ENCODE assay signal across 15 cellular contexts in genomic region chr2:27956895-27957294, GRCh38.
DNase-seq lines count a peak whose midpoint lies in the region; ATAC-seq and TF ChIP-seq lines count a peak whose summit lies in the region.
"Had no signal": no experiment of that assay in that cellular context is flagged by ENCODE, and none has a peak within 500 bp of the region (broad histone marks: within the 10 kb centered on the region; RNA-seq: fewer than 3 reads in every experiment).

No MANE protein-coding gene starts in this region.

- POLR2A ChIA-PET in MCF 10A (lab: Yijun Ruan, JAX) = interaction anchor here (0.6 to 7.1 kb wide), 7 partner anchors 47 to 435 kb away, joined by 3 to 57 read pairs (median 5); partner anchors contain the start of gene FOSL2
- POLR2A ChIA-PET in naive thymus-derived CD8-positive, alpha-beta T cell (lab: Charles Lee) = no interaction called here

- CTCF ChIA-PET in MCF 10A (lab: Yijun Ruan, JAX) = no interaction called here

- TF ChIP-seq CTCF in MCF 10A (IDR thresholded peaks at IDR 0.05; ENCODE audit: unreplicated experiment) = no peak
- no peak for TF ChIP-seq CTCF in breast epithelium (IDR thresholded peaks at IDR 0.05)
- TF ChIP-seq CTCF in foreskin fibroblast (IDR thresholded peaks at IDR 0.05; ENCODE audit: low read depth, low read length) = no peak

- no peak for TF ChIP-seq POLR2A in breast epithelium (IDR thresholded peaks at IDR 0.05)

- in situ Hi-C loops in G401 (cut with HindIII; ENCODE audit: low sequenced_read_pairs) = no loop called here

- intact Hi-C loops in MCF 10A (cut with micrococcal nuclease) (loop anchor here (5.0 to 10.0 kb wide), 2 partner anchors 218 to 490 kb away; no protein-coding TSS in a partner anchor), breast epithelium (cut with DNase I; ENCODE audit: low total_unique reads) (loop anchor here (2.0 kb wide), 1 partner anchor 56 kb away; no protein-coding TSS in a partner anchor)

- H3K4me3 ChIP-seq in breast epithelium = no peak overlapping the region
- no peak overlapping the region for H3K4me3 ChIP-seq in foreskin fibroblast (ENCODE audit: low read depth in 1 of 2, low read length in 2 of 2)
- H3K4me3 ChIP-seq: esophagus squamous epithelium had no signal

- peak overlapping the region; percentile 8 for H3K27ac Mint-ChIP-seq in MCF 10A (ENCODE audit: low read depth, unreplicated experiment)
- no peak overlapping the region for H3K27ac Mint-ChIP-seq in naive thymus-derived CD8-positive, alpha-beta T cell
- H3K27ac Mint-ChIP-seq: B cell had no signal

- no peaks in the 10 kb centered on the region for H3K9me3 ChIP-seq in breast epithelium
- H3K9me3 ChIP-seq: esophagus squamous epithelium had no signal

- H3K27ac ChIP-seq in breast epithelium = no peak overlapping the region

- H3K4me3 Mint-ChIP-seq in MCF 10A (ENCODE audit: unreplicated experiment) = no peak overlapping the region
- no peak overlapping the region for H3K4me3 Mint-ChIP-seq in naive thymus-derived CD8-positive, alpha-beta T cell
- H3K4me3 Mint-ChIP-seq: B cell; central memory CD8-positive, alpha-beta T cell had no signal

- peaks cover 73% of the 10 kb centered on the region for H3K4me1 Mint-ChIP-seq in MCF 10A (ENCODE audit: insufficient read depth, unreplicated experiment)
- H3K4me1 Mint-ChIP-seq in naive thymus-derived CD8-positive, alpha-beta T cell = peaks cover 37 to 82% (median 65%) of the 10 kb centered on the region in 4 donors

- H3K36me3 ChIP-seq in breast epithelium = no peaks in the 10 kb centered on the region
- H3K36me3 ChIP-seq: esophagus squamous epithelium had no signal

- ATAC-seq in naive thymus-derived CD8-positive, alpha-beta T cell = no peak
- ATAC-seq in HG03521 (IDR thresholded peaks at IDR 0.05; ENCODE audit: unreplicated experiment) = no peak
- ATAC-seq: stimulated activated naive CD8-positive, alpha-beta T cell treated with anti-CD3 and anti-CD28 coated beads, Interleukin-15, Interleukin-2, amounts not matched to agents 100 U/mL and 50 U/mL, for 24 hours had no signal

- H3K27me3 Mint-ChIP-seq in MCF 10A (ENCODE audit: insufficient read depth, unreplicated experiment) = no peaks in the 10 kb centered on the region
- H3K27me3 Mint-ChIP-seq in naive thymus-derived CD8-positive, alpha-beta T cell = no peaks in the 10 kb centered on the region
- H3K27me3 Mint-ChIP-seq: B cell; central memory CD8-positive, alpha-beta T cell had no signal

- H3K27me3 ChIP-seq in breast epithelium = no peaks in the 10 kb centered on the region
- H3K27me3 ChIP-seq: esophagus squamous epithelium had no signal

- H3K36me3 Mint-ChIP-seq in MCF 10A (ENCODE audit: insufficient read depth, unreplicated experiment) = no peaks in the 10 kb centered on the region
- H3K36me3 Mint-ChIP-seq in naive thymus-derived CD8-positive, alpha-beta T cell = peaks cover 0 to 10% (median 0%) of the 10 kb centered on the region in 3 donors

- DNase-seq in MCF 10A (ENCODE audit: unreplicated experiment) = peak; percentile 68
- DNase-seq in breast epithelium (ENCODE audit: low spot score in 2 of 2) = no peak
- peak; percentile 72 for DNase-seq in SIG-M5 (lab: John Stamatoyannopoulos, UW)
- peak; percentile 69 to 81 for DNase-seq in foreskin fibroblast
- no peak for DNase-seq in NCI-H345 treated with DMSO at 0.1 percent for 48 hours (lab: John Stamatoyannopoulos, UW; ENCODE audit: unreplicated experiment)
- no peak for DNase-seq in G401 (ENCODE audit: low spot score)
- DNase-seq in naive thymus-derived CD8-positive, alpha-beta T cell = no peak
- DNase-seq: activated T-cell treated with anti-CD3 and anti-CD28 coated beads, Interleukin-2, amount 50 U/mL, for 1 hour; esophagus squamous epithelium; left cardiac atrium; NCI-H1930; stimulated activated naive CD8-positive, alpha-beta T cell treated with anti-CD3 and anti-CD28 coated beads, Interleukin-15, Interleukin-2, amounts not matched to agents 100 U/mL and 50 U/mL, for 24 hours had no signal

- H3K4me1 ChIP-seq in breast epithelium = peaks cover 7 to 29% of the 10 kb centered on the region in 2 donors

- no TSS peak for BruUV-seq in MCF 10A (replicated peaks; lab: Mats Ljungman, UMichigan)

- no peaks in the 10 kb centered on the region for H3K9me3 Mint-ChIP-seq in MCF 10A (ENCODE audit: unreplicated experiment)
- no peaks in the 10 kb centered on the region for H3K9me3 Mint-ChIP-seq in naive thymus-derived CD8-positive, alpha-beta T cell
- H3K9me3 Mint-ChIP-seq: central memory CD8-positive, alpha-beta T cell had no signal

Comparison
In these comparisons a context has a peak if more than half of its experiments do, and no peak if none do; other contexts are left out.
1. DNase-seq: peak in MCF 10A (single experiment), SIG-M5 (single experiment) and foreskin fibroblast (2 of 2); none in breast epithelium (0 of 2), NCI-H345 treated with DMSO at 0.1 percent for 48 hours (single experiment), G401 (single experiment) and naive thymus-derived CD8-positive, alpha-beta T cell (0 of 10).